16 cellular contexts compared by ENCODE assay signal in genomic region chr20:11976966-11977365, GRCh38.
"Had no signal": no experiment of that assay in that cellular context is flagged by ENCODE, and none has a peak within 500 bp of the region (broad histone marks: within the 10 kb centered on the region; RNA-seq: fewer than 3 reads in every experiment).

No MANE protein-coding gene starts in this region.

- H3K4me1 Mint-ChIP-seq: activated CD4-positive, alpha-beta memory T cell treated with anti-CD3 and anti-CD28 coated beads, Interleukin-2, amount 10 ng/mL, durations not matched to agents 7 days and 5 days; naive thymus-derived CD8-positive, alpha-beta T cell; stimulated activated effector memory CD8-positive, alpha-beta T cell treated with anti-CD3 and anti-CD28 coated beads, Interleukin-12 subunit alpha, Interleukin-12 subunit beta, amount 100 ng/mL, for 72 hours had no signal

- H2AFZ ChIP-seq: parathyroid adenoma had no signal

- H3K27ac ChIP-seq: dorsolateral prefrontal cortex, left ventricle myocardium inferior, neutrophil, parathyroid adenoma, tibial nerve, vagina had no signal

- H3K36me3 ChIP-seq: left ventricle myocardium inferior, neutrophil, tibial nerve, vagina had no signal

- H3K4me1 ChIP-seq: parathyroid adenoma, tibial nerve, vagina had no signal

- DNase-seq: activated CD4-positive, alpha-beta memory T cell treated with anti-CD3 and anti-CD28 coated beads, Interleukin-2, amount 10 ng/mL, durations not matched to agents 7 days and 5 days; activated CD4-positive, alpha-beta T cell treated with anti-CD3 and anti-CD28 coated beads for 4 hours; activated effector memory CD4-positive, alpha-beta T cell treated with Interleukin-2 at 50 U/mL for 16 hours; activated naive CD4-positive, alpha-beta T cell treated with anti-CD3 and anti-CD28 coated beads, Interleukin-2, amount 50 U/mL, for 16 hours; activated T-cell treated with anti-CD3 and anti-CD28 coated beads, Interleukin-2, amount 50 U/mL, for 24 hours; dorsolateral prefrontal cortex; hippocampal formation; kidney; left ventricle myocardium inferior; naive thymus-derived CD8-positive, alpha-beta T cell had no signal

- H3K27me3 Mint-ChIP-seq: activated CD4-positive, alpha-beta memory T cell treated with anti-CD3 and anti-CD28 coated beads, Interleukin-2, amount 10 ng/mL, durations not matched to agents 7 days and 5 days; activated T-cell treated with anti-CD3 and anti-CD28 coated beads, Interleukin-2, amount 50 U/mL, for 24 hours had no signal

- H3K4me3 Mint-ChIP-seq: activated CD4-positive, alpha-beta memory T cell treated with anti-CD3 and anti-CD28 coated beads, Interleukin-2, amount 10 ng/mL, durations not matched to agents 7 days and 5 days; activated T-cell treated with anti-CD3 and anti-CD28 coated beads, Interleukin-2, amount 50 U/mL, for 24 hours; naive thymus-derived CD8-positive, alpha-beta T cell; stimulated activated effector memory CD8-positive, alpha-beta T cell treated with anti-CD3 and anti-CD28 coated beads, Interleukin-12 subunit alpha, Interleukin-12 subunit beta, amount 100 ng/mL, for 72 hours; WTC11 had no signal

- H3K27ac Mint-ChIP-seq: activated CD4-positive, alpha-beta memory T cell treated with anti-CD3 and anti-CD28 coated beads, Interleukin-2, amount 10 ng/mL, durations not matched to agents 7 days and 5 days; activated T-cell treated with anti-CD3 and anti-CD28 coated beads, Interleukin-2, amount 50 U/mL, for 24 hours; naive thymus-derived CD8-positive, alpha-beta T cell; stimulated activated effector memory CD8-positive, alpha-beta T cell treated with anti-CD3 and anti-CD28 coated beads, Interleukin-12 subunit alpha, Interleukin-12 subunit beta, amount 100 ng/mL, for 72 hours; WTC11 had no signal

- H3K27me3 ChIP-seq: dorsolateral prefrontal cortex, neutrophil, tibial nerve, vagina had no signal

- H3K9ac ChIP-seq: parathyroid adenoma had no signal

- H3K9me3 Mint-ChIP-seq: activated T-cell treated with anti-CD3 and anti-CD28 coated beads, Interleukin-2, amount 50 U/mL, for 24 hours had no signal

- H3K4me3 ChIP-seq: dorsolateral prefrontal cortex, left ventricle myocardium inferior, tibial nerve, vagina had no signal

- ATAC-seq: naive thymus-derived CD8-positive, alpha-beta T cell; stimulated activated effector memory CD8-positive, alpha-beta T cell treated with anti-CD3 and anti-CD28 coated beads, Interleukin-12 subunit alpha, Interleukin-12 subunit beta, amount 100 ng/mL, for 72 hours; WTC11 had no signal

- H3K9me3 ChIP-seq: neutrophil, tibial nerve, vagina had no signal

- H3K36me3 Mint-ChIP-seq: naive thymus-derived CD8-positive, alpha-beta T cell; stimulated activated effector memory CD8-positive, alpha-beta T cell treated with anti-CD3 and anti-CD28 coated beads, Interleukin-12 subunit alpha, Interleukin-12 subunit beta, amount 100 ng/mL, for 72 hours had no signal
